ENCODE assay signal across 1 cellular context in the genomic region with DNA sequence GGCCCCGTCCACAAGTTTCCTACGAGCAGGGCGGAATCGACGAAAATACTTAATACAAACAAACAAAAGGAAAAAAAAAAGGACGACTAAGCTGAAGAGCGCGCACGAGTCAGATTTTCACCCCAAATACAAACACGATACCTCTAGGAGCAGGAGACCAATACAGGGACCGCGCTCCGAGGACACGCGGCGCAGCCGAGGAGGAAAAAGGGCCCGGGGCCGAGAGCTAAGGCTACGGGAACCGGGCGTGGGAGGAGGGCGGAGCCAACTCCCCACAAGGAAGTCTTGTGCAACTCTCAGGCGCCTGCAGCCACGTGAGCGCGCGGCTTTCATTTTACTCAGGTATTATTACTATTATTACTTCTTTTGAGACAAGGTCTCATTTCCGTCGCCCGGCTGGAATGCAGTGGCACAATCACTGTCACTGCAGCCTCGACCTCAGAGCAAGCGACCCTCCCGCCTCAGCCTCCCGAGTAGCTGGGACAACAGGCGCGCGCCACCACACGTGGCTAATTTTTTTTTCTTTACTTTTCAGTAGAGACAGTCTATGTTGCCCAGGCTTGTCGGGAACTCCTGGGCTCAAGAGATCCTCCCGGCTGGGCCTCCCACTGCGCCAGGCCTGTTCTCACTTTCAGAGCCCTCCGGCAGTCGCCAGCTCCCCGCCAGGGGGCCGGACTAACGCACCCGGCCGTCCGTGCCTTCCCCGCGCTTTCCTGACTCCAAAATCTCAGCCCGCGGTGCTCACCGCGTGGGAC.
TF ChIP-seq lines count a peak whose summit lies in the region.

No MANE protein-coding gene starts in this region.

TF ChIP-seq in HEK293, 187 proteins besides CTCF, POLR2A, EP300 and RAD21 (continued from another document):
- TF ChIP-seq, protein P1, sequence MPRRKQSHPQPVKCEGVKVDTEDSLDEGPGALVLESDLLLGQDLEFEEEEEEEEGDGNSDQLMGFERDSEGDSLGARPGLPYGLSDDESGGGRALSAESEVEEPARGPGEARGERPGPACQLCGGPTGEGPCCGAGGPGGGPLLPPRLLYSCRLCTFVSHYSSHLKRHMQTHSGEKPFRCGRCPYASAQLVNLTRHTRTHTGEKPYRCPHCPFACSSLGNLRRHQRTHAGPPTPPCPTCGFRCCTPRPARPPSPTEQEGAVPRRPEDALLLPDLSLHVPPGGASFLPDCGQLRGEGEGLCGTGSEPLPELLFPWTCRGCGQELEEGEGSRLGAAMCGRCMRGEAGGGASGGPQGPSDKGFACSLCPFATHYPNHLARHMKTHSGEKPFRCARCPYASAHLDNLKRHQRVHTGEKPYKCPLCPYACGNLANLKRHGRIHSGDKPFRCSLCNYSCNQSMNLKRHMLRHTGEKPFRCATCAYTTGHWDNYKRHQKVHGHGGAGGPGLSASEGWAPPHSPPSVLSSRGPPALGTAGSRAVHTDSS (tag by site-specific recombination; IDR thresholded peaks at IDR 0.05), result no peak
- no peak for TF ChIP-seq KLF16 (tag by site-specific recombination; IDR thresholded peaks at IDR 0.05)
- no peak for TF ChIP-seq ZNF558 (tag by site-specific recombination; IDR thresholded peaks at IDR 0.05)
- TF ChIP-seq ZNF23 (tag by site-specific recombination; IDR thresholded peaks at IDR 0.05; ENCODE audit: borderline replicate concordance), result no peak
- TF ChIP-seq EGR2 (tag by site-specific recombination; IDR thresholded peaks at IDR 0.05; ENCODE audit: low read depth), result peak; percentile 47
- no peak for TF ChIP-seq ZNF544 (tag by site-specific recombination; IDR thresholded peaks at IDR 0.05)
- no peak for TF ChIP-seq HOXA7 (CRISPR knock-in tag; IDR thresholded peaks at IDR 0.05; ENCODE audit: borderline replicate concordance)
- TF ChIP-seq ZNF521 (tag by site-specific recombination; IDR thresholded peaks at IDR 0.05), result no peak
- TF ChIP-seq TRIM28 (IDR thresholded peaks at IDR 0.05; ENCODE audit: borderline replicate concordance, low read length), result peak; percentile 50; the same call in 1 of the 2 replicates
- peak; percentile 99 for TF ChIP-seq ZNF280D (tag by site-specific recombination; IDR thresholded peaks at IDR 0.05)
- TF ChIP-seq GFI1B (tag by site-specific recombination; IDR thresholded peaks at IDR 0.05), result no peak; the same call in 1 of the 2 replicates
- TF ChIP-seq ZBTB8A (tag by site-specific recombination; IDR thresholded peaks at IDR 0.05), result peak; percentile 98
- TF ChIP-seq IKZF3 (tag by site-specific recombination; IDR thresholded peaks at IDR 0.05), result no peak; the same call in 1 of the 2 replicates
- TF ChIP-seq SP2 (tag by site-specific recombination; IDR thresholded peaks at IDR 0.05), result peak; percentile 40
